In genomic region chr9:121344062-121344696, GRCh38 we compare ENCODE assay signal across 15 cellular contexts. TPM values are rescaled to one million over a fixed set of nuclear protein-coding genes. Genes with fewer than 3 reads are reported as not detected.
A peak's percentile ranks its signal among the peaks of the same experiment; 100 is the strongest.
DNase-seq lines count a peak whose midpoint lies in the region; ATAC-seq and TF ChIP-seq lines count a peak whose summit lies in the region.
"Had no signal": no experiment of that assay in that cellular context is flagged by ENCODE, and none has a peak within 500 bp of the region (broad histone marks: within the 10 kb centered on the region; RNA-seq: fewer than 3 reads in every experiment).

No MANE protein-coding gene starts in this region.

- no peaks in the 10 kb centered on the region for H3K27me3 ChIP-seq in gastrocnemius medialis

- in situ Hi-C loops in gastrocnemius medialis (cut with MboI; ENCODE audit: low sequenced_read_pairs in 4 of 4): no loop called here

- no peak overlapping the region for H3K4me3 ChIP-seq in gastrocnemius medialis

- ATAC-seq in gastrocnemius medialis (no peak), GM19324 (IDR thresholded peaks at IDR 0.05; ENCODE audit: low FRiP score, unreplicated experiment) (no peak), HG02885 (IDR thresholded peaks at IDR 0.05; ENCODE audit: poor library complexity, unreplicated experiment) (no peak)
- no peak for ATAC-seq in activated naive CD4-positive, alpha-beta T cell treated with anti-CD3 and anti-CD28 coated beads, Interleukin-2, amount 50 U/mL, for 72 hours

- intact Hi-C loops in gastrocnemius medialis (cut with DNase I; ENCODE audit: low total_unique reads): no loop called here

- no peak for TF ChIP-seq POLR2A in gastrocnemius medialis (IDR thresholded peaks at IDR 0.05)

- H3K36me3 Mint-ChIP-seq in activated naive CD4-positive, alpha-beta T cell treated with anti-CD3 and anti-CD28 coated beads, Interleukin-2, amount 50 U/mL, for 72 hours: peaks cover 0 to 7% of the 10 kb centered on the region in 2 donors

- H3K27ac Mint-ChIP-seq in activated naive CD4-positive, alpha-beta T cell treated with anti-CD3 and anti-CD28 coated beads, Interleukin-2, amount 50 U/mL, for 72 hours: no peak overlapping the region

- peaks cover 0 to 70% of the 10 kb centered on the region in 2 donors for H3K36me3 ChIP-seq in gastrocnemius medialis

- DNase-seq in DMS 273 (lab: John Stamatoyannopoulos, UW; ENCODE audit: unreplicated experiment): peak; percentile 17
- DNase-seq in DMS 273 treated with DMSO at 0.1 percent for 48 hours (lab: John Stamatoyannopoulos, UW): no peak
- peak; percentile 95 for DNase-seq in NCI-H2107 treated with DMSO at 0.1 percent for 48 hours (lab: John Stamatoyannopoulos, UW; ENCODE audit: unreplicated experiment)
- peak; percentile 17 for DNase-seq in cerebellar cortex (ENCODE audit: low spot score)
- DNase-seq in gastrocnemius medialis: no peak
- no peak for DNase-seq in activated naive CD4-positive, alpha-beta T cell treated with anti-CD3 and anti-CD28 coated beads, Interleukin-2, amount 50 U/mL, for 72 hours (ENCODE audit: low spot score in 2 of 2)
- DNase-seq: activated gamma-delta T cell; effector CD4-positive, alpha-beta T cell; NK-92 treated with Interleukin-12 subunit alpha and Interleukin-12 subunit beta, amount 100 ng/mL, for 24 hours; stimulated activated CD4-positive, alpha-beta T cell treated with anti-CD3 and anti-CD28 coated beads, Interleukin-1b, Interleukin-23, amount 100 ng/mL, for 48 hours; stimulated activated CD8-positive, alpha-beta memory T cell treated with anti-CD3 and anti-CD28 coated beads, Interleukin-4, amount 100 ng/mL, for 48 hours; T1000 had no signal

- no peaks in the 10 kb centered on the region for H3K9me3 ChIP-seq in gastrocnemius medialis

- peaks cover 56 to 61% of the 10 kb centered on the region in 2 donors for H3K4me1 ChIP-seq in gastrocnemius medialis

- peak overlapping the region; percentile 69 to 97 (median 75) for H3K27ac ChIP-seq in gastrocnemius medialis
- H3K27ac ChIP-seq: 22Rv1 had no signal

- TF ChIP-seq CTCF in gastrocnemius medialis (IDR thresholded peaks at IDR 0.05 in 4 of 5, conservative IDR thresholded peaks at IDR 0.05 in 1 of 5): no peak

- no peaks in the 10 kb centered on the region for H3K9me3 Mint-ChIP-seq in activated naive CD4-positive, alpha-beta T cell treated with anti-CD3 and anti-CD28 coated beads, Interleukin-2, amount 50 U/mL, for 72 hours

RNA-seq across cellular contexts. Expression of gene STOM, which starts 25.9 kb away (rescaled TPM):
- 10 to 100 TPM; 60.0 to 89.5 (median 76.3) TPM for total RNA-seq in gastrocnemius medialis
- 10 to 100 TPM; 19.9 to 53.5 TPM for total RNA-seq in activated naive CD4-positive, alpha-beta T cell treated with anti-CD3 and anti-CD28 coated beads, Interleukin-2, amount 50 U/mL, for 72 hours

Comparison
In these comparisons a context has a peak if more than half of its experiments do, and no peak if none do; other contexts are left out.
1. DNase-seq: peak in DMS 273 (single experiment), NCI-H2107 treated with DMSO at 0.1 percent for 48 hours (single experiment) and cerebellar cortex (single experiment); none in DMS 273 treated with DMSO at 0.1 percent for 48 hours (single experiment), gastrocnemius medialis (0 of 2) and activated naive CD4-positive, alpha-beta T cell treated with anti-CD3 and anti-CD28 coated beads, Interleukin-2, amount 50 U/mL, for 72 hours (0 of 2).